Comparison of ENCODE assay signal across 14 cellular contexts in the genomic region with DNA sequence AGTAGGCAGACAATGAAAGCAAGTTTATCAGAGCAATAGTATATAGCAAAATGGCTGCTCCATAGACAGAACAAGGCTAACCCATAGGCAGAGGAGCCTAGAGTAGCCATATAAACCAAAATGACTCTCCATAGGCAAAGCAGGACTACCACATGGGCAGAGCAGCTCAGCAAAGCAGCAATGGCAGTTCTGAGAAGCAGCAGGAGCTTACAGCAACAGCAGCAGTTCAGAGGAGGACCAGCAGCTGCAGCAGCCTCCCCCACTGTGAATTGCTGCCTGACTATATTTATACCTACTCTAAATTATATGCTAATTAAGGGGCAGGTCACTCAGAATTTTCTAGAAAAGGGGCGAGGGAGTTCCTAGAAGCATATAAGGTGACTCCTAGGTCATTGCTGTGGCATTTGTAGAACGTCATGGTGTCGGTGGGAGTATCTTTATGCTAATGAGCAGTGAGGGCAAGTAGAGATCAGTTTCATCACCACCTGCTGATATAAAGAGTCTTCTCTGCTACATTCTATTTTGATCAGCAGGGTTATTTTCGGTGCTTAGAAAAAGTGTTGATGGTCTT.
DNase-seq lines count a peak whose midpoint lies in the region; ATAC-seq and TF ChIP-seq lines count a peak whose summit lies in the region.
"Had no signal": no experiment of that assay in that cellular context is flagged by ENCODE, and none has a peak within 500 bp of the region (broad histone marks: within the 10 kb centered on the region; RNA-seq: fewer than 3 reads in every experiment).

No MANE protein-coding gene starts in this region.

- no peak for ATAC-seq in GM18868 (IDR thresholded peaks at IDR 0.05; ENCODE audit: unreplicated experiment)

- TF ChIP-seq CTCF in Loucy (conservative IDR thresholded peaks at IDR 0.05; ENCODE audit: low read length) (no peak), OCI-LY7 (conservative IDR thresholded peaks at IDR 0.05; ENCODE audit: low read length) (no peak)

- H3K4me2 ChIP-seq in Loucy (ENCODE audit: low read depth, low read length, poor library complexity, severe bottlenecking) = no peak overlapping the region
- H3K4me2 ChIP-seq in OCI-LY7 (ENCODE audit: low read length) = peak overlapping the region; percentile 17; the same call in 1 of the 2 replicates
- no peak overlapping the region for H3K4me2 ChIP-seq in mesenchymal stem cell (ENCODE audit: low read length, poor library complexity, severe bottlenecking)
- H3K4me2 ChIP-seq: BLaER1 had no signal

- H3K27ac ChIP-seq in OCI-LY7 (ENCODE audit: low read depth, low read length, poor library complexity, severe bottlenecking) (no peak overlapping the region), mesenchymal stem cell (ENCODE audit: low read length, poor library complexity, severe bottlenecking) (no peak overlapping the region)
- H3K27ac ChIP-seq: BLaER1, SJSA1 had no signal

- H3K18ac ChIP-seq in mesenchymal stem cell (ENCODE audit: low read depth in 1 of 2, low read length in 2 of 2) = no peak overlapping the region

- CTCF ChIA-PET in OCI-LY7 (lab: Charles Lee; ENCODE audit: unreplicated experiment) = no interaction called here

- no peaks in the 10 kb centered on the region for H3K9me2 ChIP-seq in Loucy (replicated peaks; ENCODE audit: low read depth, low read length)
- no peaks in the 10 kb centered on the region; the same call in 1 of the 2 replicates for H3K9me2 ChIP-seq in OCI-LY7 (ENCODE audit: insufficient read depth, low read length)

- H3K27me3 ChIP-seq in Loucy (ENCODE audit: insufficient read depth, low read length, poor library complexity, severe bottlenecking) = no peaks in the 10 kb centered on the region
- H3K27me3 ChIP-seq in mesenchymal stem cell (ENCODE audit: control insufficient read depth in 1 of 2, insufficient read depth in 1 of 2, low read length in 2 of 2) = no peaks in the 10 kb centered on the region
- H3K27me3 ChIP-seq: BLaER1, SJSA1 had no signal

- H3K9me3 ChIP-seq in Loucy (ENCODE audit: insufficient read depth, low read depth, low read length) = no peaks in the 10 kb centered on the region
- no peaks in the 10 kb centered on the region for H3K9me3 ChIP-seq in OCI-LY7 (ENCODE audit: low read length)
- no peaks in the 10 kb centered on the region for H3K9me3 ChIP-seq in mesenchymal stem cell (ENCODE audit: control insufficient read depth, low read length)
- H3K9me3 ChIP-seq: BLaER1 had no signal

- H3K36me3 ChIP-seq in Loucy (ENCODE audit: insufficient read depth, low read length) (no peaks in the 10 kb centered on the region), OCI-LY7 (ENCODE audit: insufficient read depth, low read length) (no peaks in the 10 kb centered on the region), mesenchymal stem cell (ENCODE audit: control insufficient read depth in 1 of 2, insufficient read depth in 2 of 2, low read depth in 1 of 2, low read length in 2 of 2) (no peaks in the 10 kb centered on the region)
- H3K36me3 ChIP-seq: BLaER1, SJSA1 had no signal

- H3K14ac ChIP-seq in mesenchymal stem cell (ENCODE audit: low read length in 2 of 2) = no peak overlapping the region

- WGBS in mesenchymal stem cell = 99% methylated on average over 4 of the region's 4 CpGs

- peak; percentile 24 for DNase-seq in COR-L47 (lab: John Stamatoyannopoulos, UW)
- peak; percentile 13 for DNase-seq in OCI-LY7 (ENCODE audit: low spot score)
- no peak for DNase-seq in mesenchymal stem cell
- DNase-seq in DMS153 (lab: John Stamatoyannopoulos, UW) = no peak
- DNase-seq in C1 segment of cervical spinal cord (lab: John Stamatoyannopoulos, UW) = no peak
- DNase-seq: CD8-positive, alpha-beta memory T cell; Kasumi-1; NCI-H187; NK-92 treated with Interleukin-12 subunit alpha and Interleukin-12 subunit beta, amount 100 ng/mL, for 24 hours; OCI-M1 had no signal

- no peaks in the 10 kb centered on the region for H3K79me2 ChIP-seq in Loucy (ENCODE audit: insufficient read depth, low read length)
- H3K79me2 ChIP-seq in OCI-LY7 (ENCODE audit: insufficient read depth, low read depth, low read length) = no peaks in the 10 kb centered on the region

- POLR2A ChIA-PET in OCI-LY7 (lab: Charles Lee) = no interaction called here

- H2BK120ac ChIP-seq in mesenchymal stem cell (ENCODE audit: low read depth, low read length) = no peak overlapping the region

- peak overlapping the region; percentile 77 for H4K8ac ChIP-seq in mesenchymal stem cell (ENCODE audit: low read length)

- no peaks in the 10 kb centered on the region for H3F3A ChIP-seq in Loucy (ENCODE audit: low read depth)

- no peak overlapping the region for H4K91ac ChIP-seq in mesenchymal stem cell (ENCODE audit: low read length)

- no peak overlapping the region for H3K9ac ChIP-seq in Loucy (ENCODE audit: low read depth, low read length, poor library complexity, severe bottlenecking)
- no peak overlapping the region for H3K9ac ChIP-seq in mesenchymal stem cell (ENCODE audit: low read length)
- H3K9ac ChIP-seq: BLaER1 had no signal

- no peaks in the 10 kb centered on the region for H4K20me1 ChIP-seq in Loucy (ENCODE audit: insufficient read depth, low read length, poor library complexity, severe bottlenecking)
- H4K20me1 ChIP-seq in OCI-LY7 (ENCODE audit: insufficient read depth, low read length) = no peaks in the 10 kb centered on the region
- H4K20me1 ChIP-seq: BLaER1 had no signal

- intact Hi-C loops in OCI-LY7 (cut with micrococcal nuclease; ENCODE audit: unreplicated experiment) = no loop called here

- H2BK5ac ChIP-seq in mesenchymal stem cell (ENCODE audit: low read depth, low read length, poor library complexity, severe bottlenecking) = no peak overlapping the region

- H3K4me1 ChIP-seq in Loucy (ENCODE audit: insufficient read depth, low read length, poor library complexity, severe bottlenecking) (no peaks in the 10 kb centered on the region), OCI-LY7 (ENCODE audit: insufficient read depth, low read length, poor library complexity, severe bottlenecking) (peaks cover 11% of the 10 kb centered on the region), mesenchymal stem cell (ENCODE audit: control insufficient read depth, insufficient read depth, low read depth, low read length) (no peaks in the 10 kb centered on the region)
- H3K4me1 ChIP-seq: BLaER1, SJSA1 had no signal

- H2AFZ ChIP-seq in Loucy (ENCODE audit: low read length) = peak overlapping the region; percentile 77
- peak overlapping the region; percentile 35; the same call in 1 of the 2 replicates for H2AFZ ChIP-seq in OCI-LY7 (ENCODE audit: low read length)
- peak overlapping the region; percentile 36 for H2AFZ ChIP-seq in mesenchymal stem cell (ENCODE audit: low read depth, low read length)

- H2BK15ac ChIP-seq in mesenchymal stem cell (ENCODE audit: low read depth, poor library complexity, severe bottlenecking) = no peak overlapping the region

- H3K23ac ChIP-seq in mesenchymal stem cell (ENCODE audit: low read length in 2 of 2) = no peak overlapping the region

- no peak overlapping the region for H2AK5ac ChIP-seq in mesenchymal stem cell (ENCODE audit: low read length, severe bottlenecking)

- H3K4me3 ChIP-seq in Loucy (ENCODE audit: low read length, poor library complexity, severe bottlenecking) (no peak overlapping the region), OCI-LY7 (ENCODE audit: low read depth, low read length, poor library complexity, severe bottlenecking) (no peak overlapping the region), mesenchymal stem cell (ENCODE audit: insufficient read depth in 1 of 2, low read depth in 1 of 2, low read length in 2 of 2) (no peak overlapping the region)
- H3K4me3 ChIP-seq: BLaER1, SJSA1 had no signal

- no peak overlapping the region for H2BK12ac ChIP-seq in mesenchymal stem cell (ENCODE audit: low read length in 2 of 2)

- H3K79me1 ChIP-seq in mesenchymal stem cell (replicated peaks; ENCODE audit: low read length, poor library complexity, severe bottlenecking) = no peaks in the 10 kb centered on the region

- H3K4ac ChIP-seq in mesenchymal stem cell (ENCODE audit: low read depth in 1 of 2, low read length in 2 of 2) = no peak overlapping the region

- no TSS peak for BruUV-seq in OCI-LY7 (replicated peaks; lab: Mats Ljungman, UMichigan)

Comparison
In these comparisons a context has a peak if more than half of its experiments do, and no peak if none do; other contexts are left out.
1. DNase-seq: peak in COR-L47 (single experiment) and OCI-LY7 (single experiment); none in mesenchymal stem cell (single experiment), DMS153 (single experiment) and C1 segment of cervical spinal cord (0 of 14).
2. Peak in every context shown above with its lines, with median percentiles within 50 percentile points of each other: H2AFZ ChIP-seq.